9 cellular contexts compared by ENCODE assay signal in the genomic region with DNA sequence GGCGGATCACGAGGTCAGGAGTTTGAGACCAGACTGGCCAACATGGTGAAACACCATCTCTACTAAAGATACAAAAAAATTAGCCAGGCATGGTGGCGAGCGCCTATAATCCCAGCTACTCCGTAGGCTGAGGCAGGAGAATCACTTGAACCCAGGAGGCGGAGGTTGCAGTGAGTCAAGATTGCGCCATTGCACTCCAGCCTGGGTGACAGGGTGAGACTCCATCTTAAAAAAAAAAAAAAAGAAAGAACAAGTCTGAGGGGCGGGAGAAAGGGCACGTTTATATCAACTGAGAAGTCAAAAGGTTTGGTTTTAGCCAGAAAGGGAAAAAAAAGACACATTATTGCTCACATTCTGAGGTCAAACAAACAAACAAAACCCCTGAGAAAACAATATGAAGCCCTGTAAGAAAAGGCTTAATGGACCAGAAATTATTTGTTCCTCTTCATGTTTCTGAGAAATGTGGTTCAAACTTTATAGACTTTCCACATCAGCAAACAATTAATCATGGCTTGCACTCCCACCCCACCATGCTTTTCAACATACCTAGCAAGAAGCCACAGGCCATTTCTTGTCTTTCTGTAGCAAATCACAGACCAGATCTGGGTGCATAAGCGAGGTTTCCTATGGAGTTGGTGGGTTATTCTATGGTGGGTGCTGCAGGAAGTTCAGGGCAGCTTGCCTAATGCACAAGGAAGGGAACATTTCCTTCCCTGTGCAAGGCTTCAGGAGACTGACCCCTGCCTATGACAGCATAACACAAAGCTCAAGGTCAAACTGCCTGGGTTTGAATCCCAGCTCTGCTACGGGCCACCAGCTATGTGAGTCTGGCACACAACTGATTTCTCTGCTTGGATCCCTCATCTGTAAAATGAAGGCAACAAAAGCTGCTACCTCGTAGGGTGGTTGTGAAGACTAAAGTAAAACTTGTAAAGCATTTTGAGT.
DNase-seq lines count a peak whose midpoint lies in the region; ATAC-seq and TF ChIP-seq lines count a peak whose summit lies in the region.
"Had no signal": no experiment of that assay in that cellular context is flagged by ENCODE, and none has a peak within 500 bp of the region (broad histone marks: within the 10 kb centered on the region; RNA-seq: fewer than 3 reads in every experiment).

No MANE protein-coding gene starts in this region.

- H3K27ac ChIP-seq in right atrium auricular region, result peak overlapping the region; percentile 64 to 76
- peak overlapping the region; percentile 67 for H3K27ac ChIP-seq in muscle layer of colon (ENCODE audit: low read depth, low read length)
- H3K27ac ChIP-seq in naive thymus-derived CD4-positive, alpha-beta T cell (ENCODE audit: low read depth, low read length), result no peak overlapping the region

- no peak for DNase-seq in right atrium auricular region (ENCODE audit: low spot score)
- no peak for DNase-seq in left cardiac atrium
- no peak for DNase-seq in chondrocyte (ENCODE audit: low spot score)
- DNase-seq in SHP77 (lab: John Stamatoyannopoulos, UW), result no peak
- DNase-seq in naive thymus-derived CD4-positive, alpha-beta T cell, result no peak
- no peak for DNase-seq in NCI-H526 (lab: John Stamatoyannopoulos, UW)
- DNase-seq: activated T-cell treated with anti-CD3 and anti-CD28 coated beads, Interleukin-2, amount 50 U/mL, for 4 hours had no signal

- H3K27me3 ChIP-seq in right atrium auricular region (no peaks in the 10 kb centered on the region), muscle layer of colon (ENCODE audit: control insufficient read depth in 1 of 2, insufficient read depth in 2 of 2, low read length in 2 of 2) (no peaks in the 10 kb centered on the region)
- H3K27me3 ChIP-seq in naive thymus-derived CD4-positive, alpha-beta T cell (ENCODE audit: control insufficient read depth in 2 of 2, insufficient read depth in 2 of 2, low read length in 2 of 2), result no peaks in the 10 kb centered on the region

- H3K27me3 Mint-ChIP-seq in chondrocyte (ENCODE audit: low read depth), result no peaks in the 10 kb centered on the region
- peaks cover 0 to 14% (median 6%) of the 10 kb centered on the region in 5 donors for H3K27me3 Mint-ChIP-seq in naive thymus-derived CD4-positive, alpha-beta T cell

- ATAC-seq in left cardiac atrium (no peak), HG03469 (IDR thresholded peaks at IDR 0.05; ENCODE audit: unreplicated experiment) (no peak)
- no peak for ATAC-seq in naive thymus-derived CD4-positive, alpha-beta T cell

- TF ChIP-seq CTCF in right atrium auricular region (IDR thresholded peaks at IDR 0.05), result no peak
- TF ChIP-seq CTCF in chondrocyte (IDR thresholded peaks at IDR 0.05), result no peak

- CTCF ChIA-PET in naive thymus-derived CD4-positive, alpha-beta T cell (lab: Charles Lee), result no interaction called here

- POLR2A ChIA-PET in naive thymus-derived CD4-positive, alpha-beta T cell (lab: Charles Lee), result no interaction called here

- H3K9me3 ChIP-seq in right atrium auricular region, result no peaks in the 10 kb centered on the region
- no peaks in the 10 kb centered on the region for H3K9me3 ChIP-seq in muscle layer of colon (ENCODE audit: low read length)
- H3K9me3 ChIP-seq in naive thymus-derived CD4-positive, alpha-beta T cell (ENCODE audit: control insufficient read depth in 2 of 3, low read length in 3 of 3), result no peaks in the 10 kb centered on the region

- H3K36me3 Mint-ChIP-seq in chondrocyte (ENCODE audit: low read depth), result no peaks in the 10 kb centered on the region
- H3K36me3 Mint-ChIP-seq in naive thymus-derived CD4-positive, alpha-beta T cell, result no peaks in the 10 kb centered on the region

- H3K9me3 Mint-ChIP-seq in chondrocyte (ENCODE audit: low read depth), result no peaks in the 10 kb centered on the region
- no peaks in the 10 kb centered on the region for H3K9me3 Mint-ChIP-seq in naive thymus-derived CD4-positive, alpha-beta T cell
- H3K9me3 Mint-ChIP-seq: activated T-cell treated with anti-CD3 and anti-CD28 coated beads, Interleukin-2, amount 50 U/mL, for 4 hours had no signal

- intact Hi-C loops in left cardiac atrium (cut with DNase I), result no loop called here
- intact Hi-C loops in naive thymus-derived CD4-positive, alpha-beta T cell (cut with micrococcal nuclease), result no loop called here

- peaks cover 43% of the 10 kb centered on the region for H3K4me1 Mint-ChIP-seq in chondrocyte (ENCODE audit: low read depth)
- peaks cover 0 to 12% (median 0%) of the 10 kb centered on the region in 7 donors for H3K4me1 Mint-ChIP-seq in naive thymus-derived CD4-positive, alpha-beta T cell

- no peak overlapping the region for H3K4me3 Mint-ChIP-seq in chondrocyte (ENCODE audit: unreplicated experiment)
- no peak overlapping the region for H3K4me3 Mint-ChIP-seq in naive thymus-derived CD4-positive, alpha-beta T cell
- H3K4me3 Mint-ChIP-seq: activated T-cell treated with anti-CD3 and anti-CD28 coated beads, Interleukin-2, amount 50 U/mL, for 4 hours had no signal

- peak overlapping the region; percentile 89 for H3K27ac Mint-ChIP-seq in chondrocyte (ENCODE audit: unreplicated experiment)
- H3K27ac Mint-ChIP-seq in naive thymus-derived CD4-positive, alpha-beta T cell, result no peak overlapping the region

- H3K9ac ChIP-seq in muscle layer of colon (ENCODE audit: low read length), result no peak overlapping the region

- peaks cover 0 to 40% of the 10 kb centered on the region in 2 donors for H3K4me1 ChIP-seq in right atrium auricular region
- H3K4me1 ChIP-seq in muscle layer of colon (ENCODE audit: insufficient read depth, low read length), result peaks cover 32% of the 10 kb centered on the region
- H3K4me1 ChIP-seq in naive thymus-derived CD4-positive, alpha-beta T cell (ENCODE audit: control insufficient read depth in 2 of 2, insufficient read depth in 2 of 2, low read length in 2 of 2), result no peaks in the 10 kb centered on the region

- H3K4me3 ChIP-seq in right atrium auricular region, result no peak overlapping the region
- no peak overlapping the region for H3K4me3 ChIP-seq in muscle layer of colon (ENCODE audit: low read depth in 1 of 2, low read length in 2 of 2)
- H3K4me3 ChIP-seq in naive thymus-derived CD4-positive, alpha-beta T cell (ENCODE audit: low read length), result no peak overlapping the region

- H3K36me3 ChIP-seq in right atrium auricular region (no peaks in the 10 kb centered on the region), muscle layer of colon (ENCODE audit: insufficient read depth, low read length) (no peaks in the 10 kb centered on the region)
- no peaks in the 10 kb centered on the region for H3K36me3 ChIP-seq in naive thymus-derived CD4-positive, alpha-beta T cell (ENCODE audit: control insufficient read depth in 2 of 3, insufficient read depth in 3 of 3, low read length in 3 of 3)
